Comparison of ENCODE assay signal across 8 cellular contexts in genomic region chr16:68275611-68276191, GRCh38. TPM values are rescaled to one million over a fixed set of nuclear protein-coding genes. Genes with fewer than 3 reads are reported as not detected.
DNase-seq lines count a peak whose midpoint lies in the region; ATAC-seq and TF ChIP-seq lines count a peak whose summit lies in the region.

No MANE protein-coding gene starts in this region.

- intact Hi-C loops in colonic mucosa (cut with DNase I) = no loop called here

- H3K4me2 ChIP-seq in DOHH2 (ENCODE audit: low read length) = peak overlapping the region; percentile 39

- no peak for TF ChIP-seq CTCF in DOHH2 (IDR thresholded peaks at IDR 0.05; ENCODE audit: low read depth, low read length, poor library complexity, severe bottlenecking)
- TF ChIP-seq CTCF in colonic mucosa (IDR thresholded peaks at IDR 0.05) = no peak

- H3K36me3 ChIP-seq in DOHH2 (ENCODE audit: control insufficient read depth, low read length) = peaks cover 59% of the 10 kb centered on the region
- H3K36me3 ChIP-seq in muscle layer of colon (ENCODE audit: insufficient read depth, low read length) = peaks cover 7% of the 10 kb centered on the region
- no peaks in the 10 kb centered on the region for H3K36me3 ChIP-seq in colonic mucosa

- no peak overlapping the region for H3K4me3 ChIP-seq in DOHH2 (ENCODE audit: low read length)
- H3K4me3 ChIP-seq in muscle layer of colon (ENCODE audit: low read depth in 1 of 2, low read length in 2 of 2) = peak overlapping the region in 1 of 2 donors; percentile 28
- H3K4me3 ChIP-seq in colonic mucosa = no peak overlapping the region

- H3K9me3 ChIP-seq in DOHH2 (ENCODE audit: control insufficient read depth, insufficient read depth, low read length) = no peaks in the 10 kb centered on the region
- no peaks in the 10 kb centered on the region for H3K9me3 ChIP-seq in muscle layer of colon (ENCODE audit: low read length)
- no peaks in the 10 kb centered on the region for H3K9me3 ChIP-seq in colonic mucosa

- peaks cover 74% of the 10 kb centered on the region for H3K79me2 ChIP-seq in DOHH2 (ENCODE audit: control insufficient read depth, low read length)

- DNase-seq in NCI-H1105 treated with DMSO at 0.1 percent for 48 hours (lab: John Stamatoyannopoulos, UW) = peak; percentile 76
- DNase-seq in activated CD4-positive, alpha-beta T cell treated with anti-CD3 and anti-CD28 coated beads, Interleukin-2, amount 50 U/mL, for 1 hour = peak; percentile 46
- DNase-seq in colonic mucosa = no peak
- no peak for DNase-seq in RKO (ENCODE audit: low spot score)
- no peak for DNase-seq in NCI-H2227 treated with DMSO at 0.1 percent for 48 hours (lab: John Stamatoyannopoulos, UW)

- no peaks in the 10 kb centered on the region for H4K20me1 ChIP-seq in DOHH2 (ENCODE audit: control insufficient read depth, insufficient read depth, low read depth, low read length)

- H3F3A ChIP-seq in DOHH2 (ENCODE audit: control insufficient read depth, insufficient read depth) = peaks cover 11% of the 10 kb centered on the region; the same call in 1 of the 2 replicates

- no peak overlapping the region for H3K9ac ChIP-seq in muscle layer of colon (ENCODE audit: low read length)
- H3K9ac ChIP-seq in colonic mucosa (ENCODE audit: low read depth in 2 of 2, low read length in 2 of 2) = no peak overlapping the region

- peaks cover 64% of the 10 kb centered on the region for H3K4me1 ChIP-seq in DOHH2 (ENCODE audit: control insufficient read depth, low read length)
- peaks cover 10% of the 10 kb centered on the region for H3K4me1 ChIP-seq in muscle layer of colon (ENCODE audit: insufficient read depth, low read length)
- peaks cover 6% of the 10 kb centered on the region for H3K4me1 ChIP-seq in colonic mucosa

- H3K27me3 ChIP-seq in DOHH2 (ENCODE audit: control insufficient read depth, low read length) = no peaks in the 10 kb centered on the region
- H3K27me3 ChIP-seq in muscle layer of colon (ENCODE audit: control insufficient read depth in 1 of 2, insufficient read depth in 2 of 2, low read length in 2 of 2) = no peaks in the 10 kb centered on the region
- H3K27me3 ChIP-seq in colonic mucosa = no peaks in the 10 kb centered on the region

- ATAC-seq in GM21381 (IDR thresholded peaks at IDR 0.05; ENCODE audit: unreplicated experiment) = peak; percentile 60

- H3K27ac ChIP-seq in DOHH2 (ENCODE audit: low read depth, low read length) (peak overlapping the region; percentile 57), muscle layer of colon (ENCODE audit: low read depth, low read length) (peak overlapping the region; percentile 8), colonic mucosa (no peak overlapping the region)

- H3K9me2 ChIP-seq in DOHH2 (replicated peaks; ENCODE audit: control insufficient read depth, low read length) = no peaks in the 10 kb centered on the region

RNA-seq across cellular contexts. Expression of gene SLC7A6, which starts 11.4 kb away (rescaled TPM):
- total RNA-seq in colonic mucosa = 10 to 100 TPM; 22.0 to 42.2 TPM

RNA-seq across cellular contexts. Expression of gene PLA2G15, which starts 30.5 kb away (rescaled TPM):
- 10 to 100 TPM; 11.6 to 13.9 TPM for total RNA-seq in colonic mucosa

RNA-seq across cellular contexts. Expression of gene SLC7A6OS, which starts 35.0 kb away (rescaled TPM):
- total RNA-seq in colonic mucosa = 10 to 100 TPM; 15.2 to 16.6 TPM

RNA-seq across cellular contexts. Expression of gene PRMT7, which starts 35.1 kb away (rescaled TPM):
- total RNA-seq in colonic mucosa = 10 to 100 TPM; 18.0 to 45.4 TPM

RNA-seq across cellular contexts. Expression of gene ESRP2, which starts 39.8 kb away (rescaled TPM):
- total RNA-seq in colonic mucosa = 100 to 1,000 TPM in 1 of 2 donors, 10 to 100 TPM in 1; 76.6 to 119 TPM

Comparison
In these comparisons a context has a peak if more than half of its experiments do, and no peak if none do; other contexts are left out.
1. DNase-seq: peak in NCI-H1105 treated with DMSO at 0.1 percent for 48 hours (single experiment) and activated CD4-positive, alpha-beta T cell treated with anti-CD3 and anti-CD28 coated beads, Interleukin-2, amount 50 U/mL, for 1 hour (single experiment); none in colonic mucosa (single experiment), RKO (single experiment) and NCI-H2227 treated with DMSO at 0.1 percent for 48 hours (single experiment).